In genomic region chr4:167509551-167509950, GRCh38 we compare ENCODE assay signal across 1 cellular context.
TF ChIP-seq lines count a peak whose summit lies in the region.

No MANE protein-coding gene starts in this region.

TF ChIP-seq in SK-N-SH, 30 proteins besides CTCF, POLR2A, EP300 and RAD21 (continued from another document):
- TF ChIP-seq ZBTB33 (IDR thresholded peaks at IDR 0.05; ENCODE audit: borderline replicate concordance, low read depth) (no peak), RCOR1 (IDR thresholded peaks at IDR 0.05; ENCODE audit: low read length) (no peak), GABPA (IDR thresholded peaks at IDR 0.05; ENCODE audit: low read depth) (no peak), RFX5 (IDR thresholded peaks at IDR 0.05; ENCODE audit: low read length) (no peak), CHD2 (IDR thresholded peaks at IDR 0.05; ENCODE audit: low read length, partially characterized antibody) (no peak)
